In genomic region chr17:30291571-30292489, GRCh38 we compare ENCODE assay signal across 1 cellular context.
TF ChIP-seq lines count a peak whose summit lies in the region.

Gene BLMH (minus strand): TSS chr17:30291944. CDS start chr17:30291819, 125 bp downstream.

TF ChIP-seq in GM12878, 131 proteins besides CTCF, POLR2A, EP300 and RAD21 (continued from another document and continues in another):
- TF ChIP-seq ZNF687 (IDR thresholded peaks at IDR 0.05): peak; percentile 74
- no peak for TF ChIP-seq TBL1XR1 (IDR thresholded peaks at IDR 0.05; ENCODE audit: low read depth, low read length)
- TF ChIP-seq TAF1 (IDR thresholded peaks at IDR 0.05; ENCODE audit: borderline replicate concordance, low read depth, low read length): peak; percentile 12; the same call in 1 of the 2 replicates
- TF ChIP-seq SIN3A (IDR thresholded peaks at IDR 0.05; ENCODE audit: low read depth, low read length): no peak
- TF ChIP-seq NR2C1 (IDR thresholded peaks at IDR 0.05): 0 out of 2 replicates have a peak, but pooled peaks have one; percentile 22
- TF ChIP-seq ATF2 (IDR thresholded peaks at IDR 0.05; ENCODE audit: low read length): no peak
- TF ChIP-seq SUPT20H (IDR thresholded peaks at IDR 0.05; ENCODE audit: borderline replicate concordance, control insufficient read depth, low read depth, low read length): no peak
- no peak for TF ChIP-seq KAT2A (conservative IDR thresholded peaks at IDR 0.05; ENCODE audit: control insufficient read depth, low read depth, low read length)
- 0 out of 2 replicates have a peak, but pooled peaks have one; percentile 45 for TF ChIP-seq BCLAF1 (IDR thresholded peaks at IDR 0.05)
- TF ChIP-seq PBX3 (IDR thresholded peaks at IDR 0.05; ENCODE audit: insufficient replicate concordance, low read depth, low read length): no peak
- peak; percentile 92; the same call in 1 of the 2 replicates for TF ChIP-seq ASH2L (IDR thresholded peaks at IDR 0.05; ENCODE audit: borderline replicate concordance, low read depth)
- no peak for TF ChIP-seq BMI1 (IDR thresholded peaks at IDR 0.05; ENCODE audit: borderline replicate concordance)
- TF ChIP-seq NFXL1 (IDR thresholded peaks at IDR 0.05; ENCODE audit: borderline replicate concordance): no peak
- TF ChIP-seq NBN (IDR thresholded peaks at IDR 0.05): no peak
- TF ChIP-seq ZNF622 (IDR thresholded peaks at IDR 0.05): no peak
- TF ChIP-seq PAX8 (IDR thresholded peaks at IDR 0.05): no peak
- TF ChIP-seq CBX3 (IDR thresholded peaks at IDR 0.05; ENCODE audit: borderline replicate concordance, low read depth): no peak
- no peak for TF ChIP-seq SMAD5 (IDR thresholded peaks at IDR 0.05; ENCODE audit: low read depth)
- TF ChIP-seq RELA (IDR thresholded peaks at IDR 0.05; ENCODE audit: borderline replicate concordance, partially characterized antibody): no peak
- TF ChIP-seq IRF5 (IDR thresholded peaks at IDR 0.05; ENCODE audit: borderline replicate concordance): no peak
- TF ChIP-seq PML (IDR thresholded peaks at IDR 0.05; ENCODE audit: low read length): no peak
- TF ChIP-seq TARDBP (IDR thresholded peaks at IDR 0.05; ENCODE audit: borderline replicate concordance): no peak; the same call in 1 of the 2 replicates
- TF ChIP-seq ZNF24 (IDR thresholded peaks at IDR 0.05): peak; percentile 75; the same call in 1 of the 2 replicates
- TF ChIP-seq SREBF1 (IDR thresholded peaks at IDR 0.05; ENCODE audit: low read length): no peak
- TF ChIP-seq SIX5 (IDR thresholded peaks at IDR 0.05; ENCODE audit: low read depth, low read length, severe bottlenecking): no peak
- TF ChIP-seq HSF1 (IDR thresholded peaks at IDR 0.05; ENCODE audit: low read depth, low read length): no peak
- TF ChIP-seq RUNX3 (IDR thresholded peaks at IDR 0.05; ENCODE audit: low read length): no peak
- no peak for TF ChIP-seq ATF3 (IDR thresholded peaks at IDR 0.05; ENCODE audit: borderline replicate concordance, extremely low read depth, low read depth, low read length)
- no peak for TF ChIP-seq FOXK2 (IDR thresholded peaks at IDR 0.05)
- TF ChIP-seq BCL11A (IDR thresholded peaks at IDR 0.05; ENCODE audit: low read depth, low read length): no peak
- no peak for TF ChIP-seq ZBTB33 (IDR thresholded peaks at IDR 0.05)
- TF ChIP-seq ETV6 (conservative IDR thresholded peaks at IDR 0.05 in 1 of 2, IDR thresholded peaks at IDR 0.05 in 1 of 2; ENCODE audit: borderline replicate concordance in 1 of 2, low read depth in 1 of 2): no peak
- TF ChIP-seq MXI1 (IDR thresholded peaks at IDR 0.05; ENCODE audit: low read depth, low read length): no peak
- no peak for TF ChIP-seq SMAD1 (IDR thresholded peaks at IDR 0.05; ENCODE audit: low read depth, partially characterized antibody)
- TF ChIP-seq SMARCA5 (IDR thresholded peaks at IDR 0.05): 0 out of 2 replicates have a peak, but pooled peaks have one; percentile 44
- no peak for TF ChIP-seq PRDM15 (CRISPR knock-in tag; IDR thresholded peaks at IDR 0.05)
- no peak for TF ChIP-seq MLLT1 (IDR thresholded peaks at IDR 0.05)
- TF ChIP-seq HDAC6 (IDR thresholded peaks at IDR 0.05; ENCODE audit: unreplicated experiment): no peak
